In genomic region chr12:21502164-21502496, GRCh38 we compare ENCODE assay signal across 8 cellular contexts.
DNase-seq lines count a peak whose midpoint lies in the region; ATAC-seq, FAIRE-seq and TF ChIP-seq lines count a peak whose summit lies in the region.

No MANE protein-coding gene starts in this region.

- FAIRE-seq in urothelium cell line (lab: Jason Lieb, UNC) = no peak

- DNase-seq in NCI-H1105 treated with DMSO at 0.1 percent for 48 hours (lab: John Stamatoyannopoulos, UW) (peak; percentile 48), NCI-H1105 (lab: John Stamatoyannopoulos, UW) (no peak), urothelium cell line (ENCODE audit: low spot score) (peak; percentile 8), NCI-H128 (lab: John Stamatoyannopoulos, UW; ENCODE audit: unreplicated experiment) (no peak)
- peak; percentile 36 for DNase-seq in effector CD8-positive, alpha-beta T cell (lab: John Stamatoyannopoulos, UW)

- H3K9ac ChIP-seq in muscle layer of colon (ENCODE audit: low read length) = peak overlapping the region; percentile 91

- H3K27me3 ChIP-seq in muscle layer of colon (ENCODE audit: control insufficient read depth in 1 of 2, insufficient read depth in 2 of 2, low read length in 2 of 2) = no peaks in the 10 kb centered on the region

- H3K9me3 ChIP-seq in muscle layer of colon (ENCODE audit: low read length) = no peaks in the 10 kb centered on the region

- H3K36me3 ChIP-seq in muscle layer of colon (ENCODE audit: insufficient read depth, low read length) = peaks cover 14% of the 10 kb centered on the region

- H3K4me1 ChIP-seq in muscle layer of colon (ENCODE audit: insufficient read depth, low read length) = peaks cover 29% of the 10 kb centered on the region

- peak overlapping the region; percentile 92 to 100 for H3K4me3 ChIP-seq in muscle layer of colon (ENCODE audit: low read depth in 1 of 2, low read length in 2 of 2)

- ATAC-seq in HG02885 (IDR thresholded peaks at IDR 0.05; ENCODE audit: poor library complexity, unreplicated experiment) (peak; percentile 7), SK-N-SH treated with all-trans-retinoic acid at 6 μM for 48 hours (peak; percentile 40)

- peak overlapping the region; percentile 92 for H3K27ac ChIP-seq in muscle layer of colon (ENCODE audit: low read depth, low read length)

TF ChIP-seq in SK-N-SH treated with all-trans-retinoic acid at 6 μM for 48 hours, 23 proteins besides CTCF, POLR2A, EP300 and RAD21:
- no peak for TF ChIP-seq CSDC2 (CRISPR knock-in tag; IDR thresholded peaks at IDR 0.05)
- TF ChIP-seq TOX (CRISPR knock-in tag; IDR thresholded peaks at IDR 0.05; ENCODE audit: borderline replicate concordance) = no peak
- no peak for TF ChIP-seq ZC3H10 (CRISPR knock-in tag; IDR thresholded peaks at IDR 0.05)
- no peak for TF ChIP-seq ISL1 (CRISPR knock-in tag; IDR thresholded peaks at IDR 0.05)
- TF ChIP-seq ESRRG (CRISPR knock-in tag; IDR thresholded peaks at IDR 0.05) = no peak
- TF ChIP-seq, protein P1, sequence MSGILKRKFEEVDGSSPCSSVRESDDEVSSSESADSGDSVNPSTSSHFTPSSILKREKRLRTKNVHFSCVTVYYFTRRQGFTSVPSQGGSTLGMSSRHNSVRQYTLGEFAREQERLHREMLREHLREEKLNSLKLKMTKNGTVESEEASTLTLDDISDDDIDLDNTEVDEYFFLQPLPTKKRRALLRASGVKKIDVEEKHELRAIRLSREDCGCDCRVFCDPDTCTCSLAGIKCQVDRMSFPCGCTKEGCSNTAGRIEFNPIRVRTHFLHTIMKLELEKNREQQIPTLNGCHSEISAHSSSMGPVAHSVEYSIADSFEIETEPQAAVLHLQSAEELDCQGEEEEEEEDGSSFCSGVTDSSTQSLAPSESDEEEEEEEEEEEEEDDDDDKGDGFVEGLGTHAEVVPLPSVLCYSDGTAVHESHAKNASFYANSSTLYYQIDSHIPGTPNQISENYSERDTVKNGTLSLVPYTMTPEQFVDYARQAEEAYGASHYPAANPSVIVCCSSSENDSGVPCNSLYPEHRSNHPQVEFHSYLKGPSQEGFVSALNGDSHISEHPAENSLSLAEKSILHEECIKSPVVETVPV (CRISPR knock-in tag; IDR thresholded peaks at IDR 0.05) = no peak
- TF ChIP-seq ZNF70 (CRISPR knock-in tag; IDR thresholded peaks at IDR 0.05) = no peak
- no peak for TF ChIP-seq TSHZ2 (CRISPR knock-in tag; IDR thresholded peaks at IDR 0.05)
- TF ChIP-seq ZNF8 (CRISPR knock-in tag; IDR thresholded peaks at IDR 0.05) = no peak
- no peak for TF ChIP-seq RARB (CRISPR knock-in tag; IDR thresholded peaks at IDR 0.05)
- no peak for TF ChIP-seq TCF4 (CRISPR knock-in tag; IDR thresholded peaks at IDR 0.05; ENCODE audit: borderline replicate concordance)
- TF ChIP-seq GLIS3 (CRISPR knock-in tag; IDR thresholded peaks at IDR 0.05) = no peak

Comparison
In these comparisons a context has a peak if more than half of its experiments do, and no peak if none do; other contexts are left out.
1. DNase-seq: peak in NCI-H1105 treated with DMSO at 0.1 percent for 48 hours (single experiment), effector CD8-positive, alpha-beta T cell (single experiment) and urothelium cell line (single experiment); none in NCI-H1105 (single experiment) and NCI-H128 (single experiment).